In the genomic region with DNA sequence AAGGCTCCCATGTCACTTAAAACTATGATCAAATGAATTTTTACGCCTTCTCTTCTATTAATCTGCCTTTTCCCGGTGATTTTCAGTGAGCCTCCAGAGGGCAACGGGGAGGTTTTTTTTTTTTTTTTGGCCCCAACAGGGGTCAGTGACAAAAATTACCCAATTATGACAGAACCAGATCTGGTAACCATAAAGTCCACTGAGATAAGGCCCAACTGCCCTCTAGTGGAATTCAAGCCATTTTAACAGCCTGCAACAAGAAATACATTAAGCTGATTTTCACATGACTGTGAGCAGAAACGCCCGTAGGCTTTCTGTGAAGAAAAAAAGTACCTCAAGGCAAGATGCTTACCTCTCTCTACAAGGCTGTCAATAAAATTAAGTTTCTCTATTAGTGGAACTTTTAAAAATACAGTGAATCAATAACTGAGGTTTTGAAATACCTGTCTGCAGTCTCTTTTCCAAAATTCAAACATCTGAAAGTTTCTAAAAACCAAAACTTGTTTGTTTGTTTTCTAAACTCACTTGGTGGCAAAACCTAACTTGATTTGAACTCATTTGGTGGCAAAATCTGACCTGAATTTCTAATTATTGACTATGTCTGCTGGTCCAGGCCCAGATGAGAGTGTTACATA, we compare ENCODE assay signal across 8 cellular contexts. TPM values are rescaled to one million over a fixed set of nuclear protein-coding genes. Genes with fewer than 3 reads are reported as not detected.
DNase-seq lines count a peak whose midpoint lies in the region; ATAC-seq and TF ChIP-seq lines count a peak whose summit lies in the region.
"Had no signal": no experiment of that assay in that cellular context is flagged by ENCODE, and none has a peak within 500 bp of the region (broad histone marks: within the 10 kb centered on the region; RNA-seq: fewer than 3 reads in every experiment).

No MANE protein-coding gene starts in this region.

- H3K9me3 ChIP-seq in RWPE2 (ENCODE audit: severe bottlenecking): no peaks in the 10 kb centered on the region
- H3K9me3 ChIP-seq in skeletal muscle satellite cell (replicated peaks; ENCODE audit: low read length): no peaks in the 10 kb centered on the region

- peak; percentile 57 for DNase-seq in H4 (ENCODE audit: low spot score)
- no peak for DNase-seq in RWPE2 (ENCODE audit: low spot score)
- peak; percentile 91 for DNase-seq in fibroblast of peridontal ligament (ENCODE audit: extremely low read depth)
- DNase-seq in C1 segment of cervical spinal cord (lab: John Stamatoyannopoulos, UW): no peak
- no peak for DNase-seq in T-helper 9 cell
- DNase-seq: cerebellar nuclear complex had no signal

- H3K4me2 ChIP-seq in skeletal muscle satellite cell (ENCODE audit: low read length): no peak overlapping the region

- H3K4me3 ChIP-seq in RWPE2 (ENCODE audit: severe bottlenecking) (no peak overlapping the region), skeletal muscle satellite cell (ENCODE audit: low read length) (no peak overlapping the region)

- no peaks in the 10 kb centered on the region for H3K36me3 ChIP-seq in RWPE2 (ENCODE audit: low read depth)
- H3K36me3 ChIP-seq in skeletal muscle satellite cell (ENCODE audit: insufficient read depth, low read length): no peaks in the 10 kb centered on the region

- H3K27ac ChIP-seq in RWPE2 (ENCODE audit: poor library complexity, severe bottlenecking): peak overlapping the region; percentile 43

- peak; percentile 96 for TF ChIP-seq CTCF in RWPE2 (IDR thresholded peaks at IDR 0.05; ENCODE audit: poor library complexity, severe bottlenecking)

- peak overlapping the region; percentile 1 for H3K9ac ChIP-seq in skeletal muscle satellite cell (ENCODE audit: low read depth, low read length)

- no peaks in the 10 kb centered on the region for H3K27me3 ChIP-seq in RWPE2 (ENCODE audit: insufficient read depth, poor library complexity, severe bottlenecking)
- no peaks in the 10 kb centered on the region for H3K27me3 ChIP-seq in skeletal muscle satellite cell (ENCODE audit: control insufficient read depth, insufficient read depth, low read length)

- ATAC-seq in RWPE2 (ENCODE audit: low read depth) (peak; percentile 56; the same call in 2 of the 3 replicates), HG03095 (IDR thresholded peaks at IDR 0.05; ENCODE audit: unreplicated experiment) (no peak)

- H3K4me1 ChIP-seq in RWPE2 (ENCODE audit: insufficient read depth, poor library complexity, severe bottlenecking): peaks cover 21% of the 10 kb centered on the region
- peaks cover 15% of the 10 kb centered on the region for H3K4me1 ChIP-seq in skeletal muscle satellite cell (ENCODE audit: control insufficient read depth, insufficient read depth, low read length)

RNA-seq across cellular contexts. Expression of gene FST, which starts 49.7 kb away (rescaled TPM):
- 13.6 and 16.7 TPM in 2 replicates for total RNA-seq in H4 (2014; rRNA removed; shearing (Covaris generic))
- total RNA-seq in skeletal muscle satellite cell (2012; rRNA removed): 27.4 and 35.2 TPM in 2 replicates

Comparison
In these comparisons a context has a peak if more than half of its experiments do, and no peak if none do; other contexts are left out.
1. DNase-seq: peak in H4 (single experiment) and fibroblast of peridontal ligament (single experiment); none in RWPE2 (single experiment), C1 segment of cervical spinal cord (0 of 14) and T-helper 9 cell (single experiment).